In the genomic region with DNA sequence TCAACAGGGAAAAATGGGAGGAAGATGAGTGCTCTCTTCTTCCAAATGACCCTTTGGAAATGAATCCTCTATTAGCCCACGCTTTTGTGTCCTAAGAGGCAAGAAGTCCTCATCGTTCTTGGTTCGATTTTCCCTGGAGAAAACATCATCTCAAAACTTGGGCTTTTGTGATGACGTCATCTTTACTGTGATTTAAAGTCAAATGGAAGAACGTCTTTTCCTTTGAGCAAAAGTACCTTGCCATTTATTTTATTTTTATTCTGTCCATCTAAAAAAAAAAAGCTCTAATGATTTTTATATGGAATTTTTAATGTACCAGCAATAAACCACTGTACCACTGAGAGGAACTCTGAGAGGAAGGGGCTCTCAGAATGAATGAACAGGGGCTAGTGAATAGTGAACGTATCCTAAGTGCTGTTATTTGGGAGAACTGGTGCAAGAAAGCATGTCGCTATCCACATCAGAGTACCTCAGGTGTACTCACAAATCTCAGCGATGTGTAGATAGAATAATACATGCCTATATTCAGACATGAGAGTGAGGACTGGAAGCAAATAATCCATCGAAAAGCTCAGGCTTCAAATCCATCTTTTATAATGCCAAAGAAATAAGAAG, we compare ENCODE assay signal across 2 cellular contexts.
TF ChIP-seq lines count a peak whose summit lies in the region.

No MANE protein-coding gene starts in this region.

TF ChIP-seq in A549, 52 proteins besides CTCF, POLR2A, EP300 and RAD21:
- TF ChIP-seq FOSL2 (IDR thresholded peaks at IDR 0.05) (no peak), FOSL2 (CRISPR knock-in tag; IDR thresholded peaks at IDR 0.05) (no peak), ZFP36 (IDR thresholded peaks at IDR 0.05; ENCODE audit: borderline replicate concordance, partially characterized antibody) (no peak), JUN (IDR thresholded peaks at IDR 0.05) (no peak), CBX8 (IDR thresholded peaks at IDR 0.05) (no peak), TFCP2L1 (CRISPR knock-in tag; IDR thresholded peaks at IDR 0.05) (no peak)
- TF ChIP-seq, protein P1, sequence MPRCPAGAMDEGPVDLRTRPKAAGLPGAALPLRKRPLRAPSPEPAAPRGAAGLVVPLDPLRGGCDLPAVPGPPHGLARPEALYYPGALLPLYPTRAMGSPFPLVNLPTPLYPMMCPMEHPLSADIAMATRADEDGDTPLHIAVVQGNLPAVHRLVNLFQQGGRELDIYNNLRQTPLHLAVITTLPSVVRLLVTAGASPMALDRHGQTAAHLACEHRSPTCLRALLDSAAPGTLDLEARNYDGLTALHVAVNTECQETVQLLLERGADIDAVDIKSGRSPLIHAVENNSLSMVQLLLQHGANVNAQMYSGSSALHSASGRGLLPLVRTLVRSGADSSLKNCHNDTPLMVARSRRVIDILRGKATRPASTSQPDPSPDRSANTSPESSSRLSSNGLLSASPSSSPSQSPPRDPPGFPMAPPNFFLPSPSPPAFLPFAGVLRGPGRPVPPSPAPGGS (IDR thresholded peaks at IDR 0.05) = no peak

TF ChIP-seq in IMR-90, 13 proteins besides CTCF, POLR2A, EP300 and RAD21:
- TF ChIP-seq NFE2L2 (IDR thresholded peaks at IDR 0.05; ENCODE audit: low read depth, low read length) = 0 out of 2 replicates have a peak, but pooled peaks have one; percentile 4
- peak; percentile 54; the same call in 1 of the 2 replicates for TF ChIP-seq MAFK (IDR thresholded peaks at IDR 0.05; ENCODE audit: low read depth, low read length)
- TF ChIP-seq CHD1 (IDR thresholded peaks at IDR 0.05; ENCODE audit: low read depth, low read length) = no peak
